In genomic region chr5:1390333-1390732, GRCh38 we compare ENCODE assay signal across 2 cellular contexts.
TF ChIP-seq lines count a peak whose summit lies in the region.

No MANE protein-coding gene starts in this region.

TF ChIP-seq in HEK293, 187 proteins besides CTCF, POLR2A, EP300 and RAD21:
- no peak for TF ChIP-seq ZNF639 (tag by site-specific recombination; IDR thresholded peaks at IDR 0.05)
- TF ChIP-seq GLIS2 (tag by site-specific recombination; IDR thresholded peaks at IDR 0.05) = 0 out of 2 replicates have a peak, but pooled peaks have one; percentile 13

TF ChIP-seq in HepG2, 621 proteins besides CTCF, POLR2A, EP300 and RAD21:
- no peak for TF ChIP-seq ZNF619 (CRISPR knock-in tag; IDR thresholded peaks at IDR 0.05)
- TF ChIP-seq, protein P1, sequence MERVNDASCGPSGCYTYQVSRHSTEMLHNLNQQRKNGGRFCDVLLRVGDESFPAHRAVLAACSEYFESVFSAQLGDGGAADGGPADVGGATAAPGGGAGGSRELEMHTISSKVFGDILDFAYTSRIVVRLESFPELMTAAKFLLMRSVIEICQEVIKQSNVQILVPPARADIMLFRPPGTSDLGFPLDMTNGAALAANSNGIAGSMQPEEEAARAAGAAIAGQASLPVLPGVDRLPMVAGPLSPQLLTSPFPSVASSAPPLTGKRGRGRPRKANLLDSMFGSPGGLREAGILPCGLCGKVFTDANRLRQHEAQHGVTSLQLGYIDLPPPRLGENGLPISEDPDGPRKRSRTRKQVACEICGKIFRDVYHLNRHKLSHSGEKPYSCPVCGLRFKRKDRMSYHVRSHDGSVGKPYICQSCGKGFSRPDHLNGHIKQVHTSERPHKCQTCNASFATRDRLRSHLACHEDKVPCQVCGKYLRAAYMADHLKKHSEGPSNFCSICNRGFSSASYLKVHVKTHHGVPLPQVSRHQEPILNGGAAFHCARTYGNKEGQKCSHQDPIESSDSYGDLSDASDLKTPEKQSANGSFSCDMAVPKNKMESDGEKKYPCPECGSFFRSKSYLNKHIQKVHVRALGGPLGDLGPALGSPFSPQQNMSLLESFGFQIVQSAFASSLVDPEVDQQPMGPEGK (CRISPR knock-in tag; IDR thresholded peaks at IDR 0.05) = no peak
- TF ChIP-seq, protein P2, sequence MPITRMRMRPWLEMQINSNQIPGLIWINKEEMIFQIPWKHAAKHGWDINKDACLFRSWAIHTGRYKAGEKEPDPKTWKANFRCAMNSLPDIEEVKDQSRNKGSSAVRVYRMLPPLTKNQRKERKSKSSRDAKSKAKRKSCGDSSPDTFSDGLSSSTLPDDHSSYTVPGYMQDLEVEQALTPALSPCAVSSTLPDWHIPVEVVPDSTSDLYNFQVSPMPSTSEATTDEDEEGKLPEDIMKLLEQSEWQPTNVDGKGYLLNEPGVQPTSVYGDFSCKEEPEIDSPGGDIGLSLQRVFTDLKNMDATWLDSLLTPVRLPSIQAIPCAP (CRISPR knock-in tag; IDR thresholded peaks at IDR 0.05; ENCODE audit: low read depth) = no peak
- TF ChIP-seq ZNF703 (CRISPR knock-in tag; IDR thresholded peaks at IDR 0.05; ENCODE audit: borderline replicate concordance) = no peak
- no peak for TF ChIP-seq PTBP1 (IDR thresholded peaks at IDR 0.05; ENCODE audit: low read depth, low read length, poor library complexity, severe bottlenecking)
- TF ChIP-seq JARID2 (CRISPR knock-in tag; IDR thresholded peaks at IDR 0.05; ENCODE audit: insufficient replicate concordance) = no peak
- no peak for TF ChIP-seq ZNF761 (CRISPR knock-in tag; conservative IDR thresholded peaks at IDR 0.05)
- TF ChIP-seq, protein P3, sequence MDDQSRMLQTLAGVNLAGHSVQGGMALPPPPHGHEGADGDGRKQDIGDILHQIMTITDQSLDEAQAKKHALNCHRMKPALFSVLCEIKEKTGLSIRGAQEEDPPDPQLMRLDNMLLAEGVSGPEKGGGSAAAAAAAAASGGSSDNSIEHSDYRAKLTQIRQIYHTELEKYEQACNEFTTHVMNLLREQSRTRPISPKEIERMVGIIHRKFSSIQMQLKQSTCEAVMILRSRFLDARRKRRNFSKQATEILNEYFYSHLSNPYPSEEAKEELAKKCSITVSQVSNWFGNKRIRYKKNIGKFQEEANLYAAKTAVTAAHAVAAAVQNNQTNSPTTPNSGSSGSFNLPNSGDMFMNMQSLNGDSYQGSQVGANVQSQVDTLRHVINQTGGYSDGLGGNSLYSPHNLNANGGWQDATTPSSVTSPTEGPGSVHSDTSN (CRISPR knock-in tag; IDR thresholded peaks at IDR 0.05; ENCODE audit: borderline replicate concordance) = no peak
- TF ChIP-seq DMTF1 (CRISPR knock-in tag; IDR thresholded peaks at IDR 0.05) = no peak
- no peak for TF ChIP-seq ZNF354B (CRISPR knock-in tag; IDR thresholded peaks at IDR 0.05)
TF ChIP-seq in HepG2: peak in this region for 0.
